16 cellular contexts compared by ENCODE assay signal in genomic region chr2:1683297-1683696, GRCh38.
A peak's percentile ranks its signal among the peaks of the same experiment; 100 is the strongest.
DNase-seq lines count a peak whose midpoint lies in the region; ATAC-seq and TF ChIP-seq lines count a peak whose summit lies in the region.
"Had no signal": no experiment of that assay in that cellular context is flagged by ENCODE, and none has a peak within 500 bp of the region (broad histone marks: within the 10 kb centered on the region; RNA-seq: fewer than 3 reads in every experiment).

No MANE protein-coding gene starts in this region.

- H3K4me3 Mint-ChIP-seq in HFFc6 (no peak overlapping the region), endothelial cell (ENCODE audit: unreplicated experiment) (peak overlapping the region; percentile 19)
- H3K4me3 Mint-ChIP-seq: CD8-positive, alpha-beta memory T cell had no signal

- H3K4me1 Mint-ChIP-seq in HFFc6 (ENCODE audit: low read depth) (peaks cover 43% of the 10 kb centered on the region), endothelial cell (ENCODE audit: unreplicated experiment) (peaks cover 25% of the 10 kb centered on the region)
- H3K4me1 Mint-ChIP-seq: CD8-positive, alpha-beta memory T cell had no signal

- peaks cover 3% of the 10 kb centered on the region; the same call in 1 of the 2 replicates for H3K27me3 Mint-ChIP-seq in HFFc6 (ENCODE audit: insufficient read depth)
- peaks cover 13% of the 10 kb centered on the region for H3K27me3 Mint-ChIP-seq in endothelial cell (ENCODE audit: unreplicated experiment)
- H3K27me3 Mint-ChIP-seq: CD8-positive, alpha-beta memory T cell had no signal

- ATAC-seq in HG03565 (IDR thresholded peaks at IDR 0.05; ENCODE audit: unreplicated experiment) = no peak
- ATAC-seq in HG03432 (IDR thresholded peaks at IDR 0.05; ENCODE audit: unreplicated experiment) = no peak
- no peak for ATAC-seq in HG02798 (IDR thresholded peaks at IDR 0.05; ENCODE audit: poor library complexity, unreplicated experiment)
- ATAC-seq in HG03135 (IDR thresholded peaks at IDR 0.05; ENCODE audit: unreplicated experiment) = no peak
- ATAC-seq: A549, HCT116 had no signal

- DNase-seq in HFFc6 (no peak), RPMI7951 (ENCODE audit: low read depth) (peak; percentile 51), endothelial cell (ENCODE audit: low spot score) (no peak)
- DNase-seq: AML-193; Caco-2; CD8-positive, alpha-beta memory T cell; DND-41; GDM1; GM23248; KBM-7 had no signal

- 0 out of 2 replicates have a peak overlapping the region, but pooled peaks have one; percentile 27 for H3K27ac Mint-ChIP-seq in HFFc6
- H3K27ac Mint-ChIP-seq in endothelial cell (ENCODE audit: unreplicated experiment) = no peak overlapping the region
- H3K27ac Mint-ChIP-seq: CD8-positive, alpha-beta memory T cell had no signal

- H3K9me3 Mint-ChIP-seq in HFFc6 (no peaks in the 10 kb centered on the region), endothelial cell (ENCODE audit: unreplicated experiment) (no peaks in the 10 kb centered on the region)

- H3K36me3 Mint-ChIP-seq in HFFc6 (ENCODE audit: low read depth) (peaks cover 36% of the 10 kb centered on the region), endothelial cell (ENCODE audit: low read depth, unreplicated experiment) (peaks cover 36% of the 10 kb centered on the region)
- H3K36me3 Mint-ChIP-seq: CD8-positive, alpha-beta memory T cell had no signal

- TF ChIP-seq CTCF in HFFc6 (IDR thresholded peaks at IDR 0.05) (no peak), endothelial cell (IDR thresholded peaks at IDR 0.05; ENCODE audit: unreplicated experiment) (no peak)
